Comparison of ENCODE assay signal across 9 cellular contexts in genomic region chr2:129923265-129924141, GRCh38. TPM values are rescaled to one million over a fixed set of nuclear protein-coding genes. Genes with fewer than 3 reads are reported as not detected.
DNase-seq lines count a peak whose midpoint lies in the region; ATAC-seq and TF ChIP-seq lines count a peak whose summit lies in the region.
"Had no signal": no experiment of that assay in that cellular context is flagged by ENCODE, and none has a peak within 500 bp of the region (broad histone marks: within the 10 kb centered on the region; RNA-seq: fewer than 3 reads in every experiment).

No MANE protein-coding gene starts in this region.

- H3K27me3 ChIP-seq in GM23338 (ENCODE audit: insufficient read depth) (0 out of 2 replicates have a peak, but pooled peaks cover 8% of the 10 kb centered on the region), adipocyte (replicated peaks; ENCODE audit: control insufficient read depth, insufficient read depth, low read length) (peaks cover 11% of the 10 kb centered on the region)

- peaks cover 6 to 20% (median 12%) of the 10 kb centered on the region in 7 donors for H3K9me3 Mint-ChIP-seq in CD14-positive monocyte
- H3K9me3 Mint-ChIP-seq in GM23338: peaks cover 15% of the 10 kb centered on the region

- intact Hi-C loops in CD14-positive monocyte (cut with micrococcal nuclease): no loop called here

- H3K27me3 Mint-ChIP-seq in CD14-positive monocyte (ENCODE audit: low read depth in 3 of 3): peaks cover 25 to 36% (median 28%) of the 10 kb centered on the region in 3 donors
- H3K27me3 Mint-ChIP-seq in GM23338 (ENCODE audit: insufficient read depth, low read depth, poor library complexity): peaks cover 16% of the 10 kb centered on the region

- no peak overlapping the region for H3K27ac Mint-ChIP-seq in CD14-positive monocyte
- H3K27ac Mint-ChIP-seq in GM23338: no peak overlapping the region
- H3K27ac Mint-ChIP-seq: IgD-negative memory B cell had no signal

- no peaks in the 10 kb centered on the region for H3K36me3 ChIP-seq in GM23338 (ENCODE audit: insufficient read depth)
- H3K36me3 ChIP-seq in adipocyte (ENCODE audit: control insufficient read depth, insufficient read depth, low read length, severe bottlenecking): no peaks in the 10 kb centered on the region

- H3K9ac ChIP-seq in adipocyte (ENCODE audit: low read length): no peak overlapping the region

- DNase-seq in CD14-positive monocyte (ENCODE audit: low spot score): no peak
- DNase-seq in GM23338 (ENCODE audit: low spot score): peak; percentile 90
- DNase-seq in NCI-H345 treated with DMSO at 0.1 percent for 48 hours (lab: John Stamatoyannopoulos, UW; ENCODE audit: unreplicated experiment): peak; percentile 67
- peak; percentile 68 for DNase-seq in adipocyte (ENCODE audit: low read depth)
- DNase-seq in stimulated activated CD4-positive, alpha-beta T cell treated with anti-CD3 and anti-CD28 coated beads, Interleukin-1b, Interleukin-23, amount 100 ng/mL, for 48 hours: peak; percentile 10
- no peak for DNase-seq in HPDE6-E6E7 (ENCODE audit: extremely low spot score)

- H3K36me3 Mint-ChIP-seq in CD14-positive monocyte (no peaks in the 10 kb centered on the region), GM23338 (ENCODE audit: low read depth) (peaks cover 3% of the 10 kb centered on the region; the same call in 2 of the 3 replicates)
- H3K36me3 Mint-ChIP-seq: IgD-negative memory B cell had no signal

- H3F3A ChIP-seq in GM23338 (replicated peaks; ENCODE audit: low read depth): no peaks in the 10 kb centered on the region

- H3K4me1 Mint-ChIP-seq in CD14-positive monocyte (peaks cover 3% of the 10 kb centered on the region), GM23338 (peaks cover 5% of the 10 kb centered on the region)

- H3K27ac ChIP-seq in GM23338 (ENCODE audit: low read depth): no peak overlapping the region

- H3K9me3 ChIP-seq in adipocyte (ENCODE audit: control insufficient read depth, low read length): peaks cover 19% of the 10 kb centered on the region

- peak overlapping the region; percentile 90; the same call in 1 of the 2 replicates for H2AFZ ChIP-seq in GM23338

- peak overlapping the region; percentile 94 for H3K4me2 ChIP-seq in GM23338

- peaks cover 4% of the 10 kb centered on the region; the same call in 1 of the 2 replicates for H3K9me2 ChIP-seq in GM23338 (ENCODE audit: insufficient read depth)

- H4K20me1 ChIP-seq in GM23338 (replicated peaks; ENCODE audit: insufficient read depth): no peaks in the 10 kb centered on the region

- H3K4me3 ChIP-seq in GM23338 (peak overlapping the region; percentile 64), adipocyte (ENCODE audit: low read length) (no peak overlapping the region), iPS-11a (ENCODE audit: low read depth, low read length) (peak overlapping the region; percentile 2)

- H3K4me1 ChIP-seq in GM23338 (ENCODE audit: insufficient read depth) (no peaks in the 10 kb centered on the region), adipocyte (ENCODE audit: control insufficient read depth, insufficient read depth, low read length) (no peaks in the 10 kb centered on the region)

- TF ChIP-seq CTCF in CD14-positive monocyte (IDR thresholded peaks at IDR 0.05) (peak; percentile 16), GM23338 (conservative IDR thresholded peaks at IDR 0.05; ENCODE audit: low read depth in 2 of 2) (peak; percentile 60 to 72)

- ATAC-seq in GM23338: peak; percentile 97
- no peak for ATAC-seq in HG02981 (IDR thresholded peaks at IDR 0.05; ENCODE audit: unreplicated experiment)

- H3K4me3 Mint-ChIP-seq in CD14-positive monocyte (peak overlapping the region in 1 of 2 donors; percentile 69), GM23338 (peak overlapping the region; percentile 68)

- H3K79me2 ChIP-seq in GM23338 (replicated peaks; ENCODE audit: insufficient read depth): no peaks in the 10 kb centered on the region

TF ChIP-seq in GM23338, 12 proteins besides CTCF, POLR2A, EP300 and RAD21:
- TF ChIP-seq REST (IDR thresholded peaks at IDR 0.05; ENCODE audit: unreplicated experiment) (no peak), EZH2phosphoT487 (IDR thresholded peaks at IDR 0.05; ENCODE audit: unreplicated experiment) (no peak), CREB1 (CRISPR knock-in tag; IDR thresholded peaks at IDR 0.05; ENCODE audit: low read depth) (peak; percentile 53; the same call in 1 of the 2 replicates)
- TF ChIP-seq, protein P1, sequence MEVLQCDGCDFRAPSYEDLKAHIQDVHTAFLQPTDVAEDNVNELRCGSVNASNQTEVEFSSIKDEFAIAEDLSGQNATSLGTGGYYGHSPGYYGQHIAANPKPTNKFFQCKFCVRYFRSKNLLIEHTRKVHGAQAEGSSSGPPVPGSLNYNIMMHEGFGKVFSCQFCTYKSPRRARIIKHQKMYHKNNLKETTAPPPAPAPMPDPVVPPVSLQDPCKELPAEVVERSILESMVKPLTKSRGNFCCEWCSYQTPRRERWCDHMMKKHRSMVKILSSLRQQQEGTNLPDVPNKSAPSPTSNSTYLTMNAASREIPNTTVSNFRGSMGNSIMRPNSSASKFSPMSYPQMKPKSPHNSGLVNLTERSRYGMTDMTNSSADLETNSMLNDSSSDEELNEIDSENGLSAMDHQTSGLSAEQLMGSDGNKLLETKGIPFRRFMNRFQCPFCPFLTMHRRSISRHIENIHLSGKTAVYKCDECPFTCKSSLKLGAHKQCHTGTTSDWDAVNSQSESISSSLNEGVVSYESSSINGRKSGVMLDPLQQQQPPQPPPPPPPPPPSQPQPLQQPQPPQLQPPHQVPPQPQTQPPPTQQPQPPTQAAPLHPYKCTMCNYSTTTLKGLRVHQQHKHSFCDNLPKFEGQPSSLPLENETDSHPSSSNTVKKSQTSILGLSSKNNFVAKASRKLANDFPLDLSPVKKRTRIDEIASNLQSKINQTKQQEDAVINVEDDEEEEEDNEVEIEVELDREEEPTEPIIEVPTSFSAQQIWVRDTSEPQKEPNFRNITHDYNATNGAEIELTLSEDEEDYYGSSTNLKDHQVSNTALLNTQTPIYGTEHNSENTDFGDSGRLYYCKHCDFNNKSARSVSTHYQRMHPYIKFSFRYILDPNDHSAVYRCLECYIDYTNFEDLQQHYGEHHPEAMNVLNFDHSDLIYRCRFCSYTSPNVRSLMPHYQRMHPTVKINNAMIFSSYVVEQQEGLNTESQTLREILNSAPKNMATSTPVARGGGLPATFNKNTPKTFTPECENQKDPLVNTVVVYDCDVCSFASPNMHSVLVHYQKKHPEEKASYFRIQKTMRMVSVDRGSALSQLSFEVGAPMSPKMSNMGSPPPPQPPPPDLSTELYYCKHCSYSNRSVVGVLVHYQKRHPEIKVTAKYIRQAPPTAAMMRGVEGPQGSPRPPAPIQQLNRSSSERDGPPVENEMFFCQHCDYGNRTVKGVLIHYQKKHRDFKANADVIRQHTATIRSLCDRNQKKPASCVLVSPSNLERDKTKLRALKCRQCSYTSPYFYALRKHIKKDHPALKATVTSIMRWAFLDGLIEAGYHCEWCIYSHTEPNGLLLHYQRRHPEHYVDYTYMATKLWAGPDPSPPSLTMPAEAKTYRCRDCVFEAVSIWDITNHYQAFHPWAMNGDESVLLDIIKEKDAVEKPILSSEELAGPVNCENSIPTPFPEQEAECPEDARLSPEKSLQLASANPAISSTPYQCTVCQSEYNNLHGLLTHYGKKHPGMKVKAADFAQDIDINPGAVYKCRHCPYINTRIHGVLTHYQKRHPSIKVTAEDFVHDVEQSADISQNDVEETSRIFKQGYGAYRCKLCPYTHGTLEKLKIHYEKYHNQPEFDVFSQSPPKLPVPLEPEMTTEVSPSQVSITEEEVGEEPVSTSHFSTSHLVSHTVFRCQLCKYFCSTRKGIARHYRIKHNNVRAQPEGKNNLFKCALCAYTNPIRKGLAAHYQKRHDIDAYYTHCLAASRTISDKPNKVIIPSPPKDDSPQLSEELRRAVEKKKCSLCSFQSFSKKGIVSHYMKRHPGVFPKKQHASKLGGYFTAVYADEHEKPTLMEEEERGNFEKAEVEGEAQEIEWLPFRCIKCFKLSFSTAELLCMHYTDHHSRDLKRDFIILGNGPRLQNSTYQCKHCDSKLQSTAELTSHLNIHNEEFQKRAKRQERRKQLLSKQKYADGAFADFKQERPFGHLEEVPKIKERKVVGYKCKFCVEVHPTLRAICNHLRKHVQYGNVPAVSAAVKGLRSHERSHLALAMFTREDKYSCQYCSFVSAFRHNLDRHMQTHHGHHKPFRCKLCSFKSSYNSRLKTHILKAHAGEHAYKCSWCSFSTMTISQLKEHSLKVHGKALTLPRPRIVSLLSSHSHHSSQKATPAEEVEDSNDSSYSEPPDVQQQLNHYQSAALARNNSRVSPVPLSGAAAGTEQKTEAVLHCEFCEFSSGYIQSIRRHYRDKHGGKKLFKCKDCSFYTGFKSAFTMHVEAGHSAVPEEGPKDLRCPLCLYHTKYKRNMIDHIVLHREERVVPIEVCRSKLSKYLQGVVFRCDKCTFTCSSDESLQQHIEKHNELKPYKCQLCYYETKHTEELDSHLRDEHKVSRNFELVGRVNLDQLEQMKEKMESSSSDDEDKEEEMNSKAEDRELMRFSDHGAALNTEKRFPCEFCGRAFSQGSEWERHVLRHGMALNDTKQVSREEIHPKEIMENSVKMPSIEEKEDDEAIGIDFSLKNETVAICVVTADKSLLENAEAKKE (CRISPR knock-in tag; IDR thresholded peaks at IDR 0.05): peak; percentile 35; the same call in 1 of the 2 replicates

RNA-seq across cellular contexts. Expression of gene RAB6C, which starts 56.0 kb away (rescaled TPM):
- polyA plus RNA-seq in CD14-positive monocyte: not detected
- total RNA-seq in GM23338 (2014; rRNA removed; shearing (Covaris generic)): not detected in 2 replicates
- polyA plus RNA-seq in GM23338 (2016; fragmentation: Nextera tagmentation; extraction: Ambion mirVana): 0.07 TPM in 1 of 2 replicates, not detected in the other
- polyA plus RNA-seq: IgD-negative memory B cell had no signal

Comparison
In these comparisons a context has a peak if more than half of its experiments do, and no peak if none do; other contexts are left out.
1. DNase-seq: peak in GM23338 (single experiment), NCI-H345 treated with DMSO at 0.1 percent for 48 hours (single experiment), adipocyte (single experiment) and stimulated activated CD4-positive, alpha-beta T cell treated with anti-CD3 and anti-CD28 coated beads, Interleukin-1b, Interleukin-23, amount 100 ng/mL, for 48 hours (single experiment); none in CD14-positive monocyte (single experiment) and HPDE6-E6E7 (single experiment).